In the genomic region with DNA sequence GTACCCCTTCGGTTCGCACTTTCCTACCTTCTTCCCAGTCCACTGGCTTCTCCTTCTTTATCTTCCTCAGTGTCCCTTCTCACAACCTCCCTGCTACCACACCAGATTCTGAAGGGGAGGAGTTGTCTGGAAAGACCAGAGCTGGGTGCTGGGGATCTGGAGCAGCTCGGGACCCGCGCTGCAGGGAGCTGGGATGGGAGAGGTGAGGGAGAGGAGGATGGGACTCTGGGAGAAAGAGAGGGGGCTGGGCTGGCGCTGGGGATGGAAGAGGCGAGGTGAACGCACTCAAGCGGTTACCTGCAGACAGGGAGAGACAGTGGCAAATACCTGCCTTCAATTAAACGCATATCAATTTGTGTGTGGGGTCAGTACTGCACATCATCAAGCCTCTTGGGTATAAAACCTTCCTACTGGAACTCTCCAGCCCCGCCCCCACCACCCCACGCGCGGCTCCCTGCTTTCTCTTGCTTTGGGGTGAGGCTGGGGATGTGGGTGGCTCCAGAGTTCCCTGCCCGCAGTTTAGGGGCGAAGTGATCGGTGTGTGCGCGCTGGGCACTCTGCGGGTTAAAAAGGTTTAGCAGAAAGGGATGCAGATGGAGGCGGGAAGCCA, we compare ENCODE assay signal across 8 cellular contexts. TPM values are rescaled to one million over a fixed set of nuclear protein-coding genes. Genes with fewer than 3 reads are reported as not detected.
DNase-seq lines count a peak whose midpoint lies in the region; ATAC-seq, FAIRE-seq and TF ChIP-seq lines count a peak whose summit lies in the region.

No MANE protein-coding gene starts in this region.

- FAIRE-seq in GM12892 (lab: Jason Lieb, UNC), result no peak

- H3K27ac ChIP-seq in fibroblast of lung (ENCODE audit: insufficient read depth, low read length), result no peak overlapping the region

- H3K4me3 ChIP-seq in fibroblast of lung (replicated peaks in 1 of 4; ENCODE audit: control extremely low read depth in 1 of 4, insufficient read depth in 1 of 4, low read depth in 3 of 4, low read length in 4 of 4) (peak overlapping the region; percentile 71 to 97 (median 84)), mucosa of descending colon (no peak overlapping the region)

- H2AFZ ChIP-seq in fibroblast of lung (ENCODE audit: low read length), result peak overlapping the region; percentile 84

- peaks cover 23% of the 10 kb centered on the region for H3K79me2 ChIP-seq in fibroblast of lung (ENCODE audit: control insufficient read depth, insufficient read depth, low read length)

- H3K27me3 ChIP-seq in fibroblast of lung (ENCODE audit: control insufficient read depth, insufficient read depth, low read length), result no peaks in the 10 kb centered on the region

- peaks cover 25% of the 10 kb centered on the region for H3K4me1 Mint-ChIP-seq in T-helper 1 cell treated with Interleukin-12 subunit alpha and Interleukin-12 subunit beta and Interleukin-4 antibody, amounts not matched to agents 30 μg/mL and 1 μg/mL, for 36 hours (ENCODE audit: low read depth)
- H3K4me1 Mint-ChIP-seq in progenitor cell of endocrine pancreas (ENCODE audit: low read depth), result peaks cover 6% of the 10 kb centered on the region

- H3K9me3 Mint-ChIP-seq in T-helper 1 cell treated with Interleukin-12 subunit alpha and Interleukin-12 subunit beta and Interleukin-4 antibody, amounts not matched to agents 30 μg/mL and 1 μg/mL, for 36 hours, result no peaks in the 10 kb centered on the region
- H3K9me3 Mint-ChIP-seq in progenitor cell of endocrine pancreas (ENCODE audit: low read depth), result no peaks in the 10 kb centered on the region

- TF ChIP-seq POLR2A in GM12892 (IDR thresholded peaks at IDR 0.05; ENCODE audit: low read depth, low read length), result no peak

- H3K36me3 ChIP-seq in fibroblast of lung (ENCODE audit: control insufficient read depth, insufficient read depth, low read length), result no peaks in the 10 kb centered on the region
- no peaks in the 10 kb centered on the region for H3K36me3 ChIP-seq in mucosa of descending colon (ENCODE audit: low read depth)

- H3K36me3 Mint-ChIP-seq in T-helper 1 cell treated with Interleukin-12 subunit alpha and Interleukin-12 subunit beta and Interleukin-4 antibody, amounts not matched to agents 30 μg/mL and 1 μg/mL, for 36 hours (ENCODE audit: low read depth), result peaks cover 1% of the 10 kb centered on the region
- no peaks in the 10 kb centered on the region for H3K36me3 Mint-ChIP-seq in progenitor cell of endocrine pancreas (ENCODE audit: insufficient read depth)

- H3K4me3 Mint-ChIP-seq in T-helper 1 cell treated with Interleukin-12 subunit alpha and Interleukin-12 subunit beta and Interleukin-4 antibody, amounts not matched to agents 30 μg/mL and 1 μg/mL, for 36 hours, result peak overlapping the region; percentile 86
- peak overlapping the region; percentile 94 for H3K4me3 Mint-ChIP-seq in progenitor cell of endocrine pancreas (ENCODE audit: low read depth)

- ATAC-seq in mucosa of descending colon (no peak), GM18907 (IDR thresholded peaks at IDR 0.05; ENCODE audit: unreplicated experiment) (no peak)

- H3K9me3 ChIP-seq in fibroblast of lung (ENCODE audit: control insufficient read depth, insufficient read depth, low read depth, low read length), result no peaks in the 10 kb centered on the region
- no peaks in the 10 kb centered on the region for H3K9me3 ChIP-seq in mucosa of descending colon

- H3K4me2 ChIP-seq in fibroblast of lung (ENCODE audit: extremely low read depth, insufficient read depth, low read length), result peak overlapping the region; percentile 91

- H3K27ac Mint-ChIP-seq in T-helper 1 cell treated with Interleukin-12 subunit alpha and Interleukin-12 subunit beta and Interleukin-4 antibody, amounts not matched to agents 30 μg/mL and 1 μg/mL, for 36 hours, result peak overlapping the region; percentile 84
- peak overlapping the region; percentile 89 for H3K27ac Mint-ChIP-seq in progenitor cell of endocrine pancreas

- no peak for TF ChIP-seq CTCF in fibroblast of lung (conservative IDR thresholded peaks at IDR 0.05 in 1 of 2, IDR thresholded peaks at IDR 0.05 in 1 of 2; ENCODE audit: low read depth in 1 of 2, low read length in 2 of 2)
- no peak for TF ChIP-seq CTCF in progenitor cell of endocrine pancreas (IDR thresholded peaks at IDR 0.05; ENCODE audit: unreplicated experiment)
- no peak for TF ChIP-seq CTCF in mucosa of descending colon (IDR thresholded peaks at IDR 0.05)

- peaks cover 14% of the 10 kb centered on the region for H3K27me3 Mint-ChIP-seq in T-helper 1 cell treated with Interleukin-12 subunit alpha and Interleukin-12 subunit beta and Interleukin-4 antibody, amounts not matched to agents 30 μg/mL and 1 μg/mL, for 36 hours (ENCODE audit: low read depth)
- H3K27me3 Mint-ChIP-seq in progenitor cell of endocrine pancreas, result peaks cover 31% of the 10 kb centered on the region

- no peak overlapping the region for H3K9ac ChIP-seq in fibroblast of lung (ENCODE audit: insufficient read depth, low read length)

- intact Hi-C loops in mucosa of descending colon (cut with DNase I, micrococcal nuclease), result no loop called here

- no peaks in the 10 kb centered on the region for H4K20me1 ChIP-seq in fibroblast of lung (ENCODE audit: control insufficient read depth, extremely low read depth, insufficient read depth, low read length)

- H3K4me1 ChIP-seq in fibroblast of lung (ENCODE audit: control insufficient read depth, extremely low read depth, insufficient read depth, low read length), result peaks cover 9% of the 10 kb centered on the region
- peaks cover 9% of the 10 kb centered on the region for H3K4me1 ChIP-seq in mucosa of descending colon (ENCODE audit: low read depth)

- peak; percentile 17 for DNase-seq in GM12892 (ENCODE audit: insufficient read length)
- DNase-seq in fibroblast of lung (ENCODE audit: low read depth in 2 of 2), result no peak
- peak; percentile 14 for DNase-seq in progenitor cell of endocrine pancreas (ENCODE audit: low spot score, unreplicated experiment)
- no peak for DNase-seq in NCI-H82 treated with DMSO at 0.1 percent for 48 hours (lab: John Stamatoyannopoulos, UW; ENCODE audit: unreplicated experiment)
- no peak for DNase-seq in mucosa of descending colon
- DNase-seq in kidney tubule cell (ENCODE audit: low spot score), result no peak

RNA-seq across cellular contexts. Expression of a gene that starts 1.1 kb away (rescaled TPM):
- polyA plus RNA-seq in GM12892 (2012; ENCODE audit: missing spikeins), result 39.0 TPM
- total RNA-seq in fibroblast of lung (241 and 405 TPM in 2 replicates), progenitor cell of endocrine pancreas (111 and 142 TPM in 2 replicates), mucosa of descending colon (100 to 1,000 TPM in 1 of 3 donors, 10 to 100 TPM in 2; 59.7 to 164 (median 64.4) TPM)
- polyA plus RNA-seq in fibroblast of lung, result 260 and 404 TPM in 2 replicates
- polyA plus RNA-seq in fibroblast of lung (2012), result 159 and 259 TPM in 2 replicates
- polyA minus RNA-seq in fibroblast of lung (ENCODE audit: low replicate concordance), result 57.9 and 152 TPM in 2 replicates

Comparison
In these comparisons a context has a peak if more than half of its experiments do, and no peak if none do; other contexts are left out.
1. DNase-seq: peak in GM12892 (single experiment) and progenitor cell of endocrine pancreas (single experiment); none in fibroblast of lung (0 of 2), NCI-H82 treated with DMSO at 0.1 percent for 48 hours (single experiment), mucosa of descending colon (0 of 3) and kidney tubule cell (single experiment).